Comparison of ENCODE assay signal across 19 cellular contexts in the genomic region with DNA sequence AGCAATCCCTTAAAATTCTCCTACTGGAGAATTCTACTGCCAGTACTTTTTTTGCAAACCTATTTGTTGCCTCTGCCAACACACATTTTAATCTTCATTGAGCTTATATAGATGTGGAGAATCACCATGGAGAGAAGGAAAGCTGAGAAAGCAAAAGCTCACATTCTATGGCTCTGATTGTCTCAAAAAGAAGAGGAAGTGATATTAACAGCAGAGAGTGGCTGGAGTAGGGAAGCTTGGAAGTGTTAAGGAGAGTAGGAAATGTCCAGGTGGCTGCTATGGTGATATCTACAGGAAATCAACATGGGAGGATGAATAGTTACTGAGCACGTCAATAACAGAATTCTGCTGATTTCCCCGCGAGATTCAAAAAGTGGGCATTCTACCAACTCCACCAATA.
"Had no signal": no experiment of that assay in that cellular context is flagged by ENCODE, and none has a peak within 500 bp of the region (broad histone marks: within the 10 kb centered on the region; RNA-seq: fewer than 3 reads in every experiment).

No MANE protein-coding gene starts in this region.

- H3K27ac ChIP-seq: VCaP had no signal

- DNase-seq: activated CD4-positive, alpha-beta memory T cell treated with anti-CD3 and anti-CD28 coated beads for 36 hours; activated CD4-positive, alpha-beta T cell treated with anti-CD3 and anti-CD28 coated beads, Interleukin-2, amount 10 ng/mL, durations not matched to agents 7 days and 5 days; activated CD4-positive, CD25-positive, alpha-beta regulatory T cell; activated CD8-positive, alpha-beta memory T cell treated with anti-CD3 and anti-CD28 coated beads for 24 hours; activated effector memory CD4-positive, alpha-beta T cell treated with anti-CD3 and anti-CD28 coated beads, Interleukin-2, amount 50 U/mL, for 16 hours; activated naive CD4-positive, alpha-beta T cell treated with Interleukin-2 at 50 U/mL for 16 hours; activated T-cell treated with anti-CD3 and anti-CD28 coated beads, Interleukin-2, amount 50 U/mL, for 4 hours; amygdala; KG1; MG63; NCI-H1930; NCI-H2107; NCI-H510A treated with DMSO at 0.1 percent for 48 hours; NCI-H774; NK-92 treated with Interleukin-12 subunit alpha and Interleukin-12 subunit beta, amount 100 ng/mL, for 24 hours; SHP77; T-helper 17 cell; T-helper 9 cell had no signal

- H3K36me3 ChIP-seq: MG63 had no signal

- H3K9me3 ChIP-seq: MG63 had no signal

- H3K4me3 ChIP-seq: MG63 had no signal
